ENCODE assay signal across 1 cellular context in the genomic region with DNA sequence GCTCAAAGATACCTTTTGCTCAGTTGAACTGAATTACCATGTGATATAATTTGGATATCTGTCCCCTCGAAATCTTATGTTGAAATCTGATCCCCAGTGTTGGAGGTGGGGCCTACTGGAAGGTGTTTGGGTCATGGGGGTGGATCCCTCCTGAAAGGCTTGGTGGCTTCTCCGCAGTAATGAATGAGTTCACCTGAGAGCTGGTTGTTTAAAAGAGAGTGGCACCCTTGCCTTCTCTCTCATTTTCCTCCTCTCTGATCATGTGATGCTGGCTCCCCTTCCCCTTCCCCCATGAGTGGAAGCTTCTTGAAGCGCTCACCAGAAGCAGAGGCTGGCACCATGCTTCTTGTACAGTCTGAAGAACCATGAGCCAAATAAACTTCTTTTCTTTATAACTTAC.
TF ChIP-seq lines count a peak whose summit lies in the region.

No MANE protein-coding gene starts in this region.

TF ChIP-seq in GM23338, 12 proteins besides CTCF, POLR2A, EP300 and RAD21 (continued from another document):
- TF ChIP-seq REST (IDR thresholded peaks at IDR 0.05; ENCODE audit: unreplicated experiment) (no peak), EZH2phosphoT487 (IDR thresholded peaks at IDR 0.05; ENCODE audit: unreplicated experiment) (no peak), STAT1 (IDR thresholded peaks at IDR 0.05; ENCODE audit: unreplicated experiment) (no peak), NANOG (IDR thresholded peaks at IDR 0.05; ENCODE audit: borderline replicate concordance) (no peak), ZNF114 (CRISPR knock-in tag; IDR thresholded peaks at IDR 0.05) (no peak), ZNF462 (CRISPR knock-in tag; IDR thresholded peaks at IDR 0.05) (no peak), POLR2AphosphoS5 (IDR thresholded peaks at IDR 0.05; ENCODE audit: low read depth) (no peak)
